Comparison of ENCODE assay signal across 8 cellular contexts in the genomic region with DNA sequence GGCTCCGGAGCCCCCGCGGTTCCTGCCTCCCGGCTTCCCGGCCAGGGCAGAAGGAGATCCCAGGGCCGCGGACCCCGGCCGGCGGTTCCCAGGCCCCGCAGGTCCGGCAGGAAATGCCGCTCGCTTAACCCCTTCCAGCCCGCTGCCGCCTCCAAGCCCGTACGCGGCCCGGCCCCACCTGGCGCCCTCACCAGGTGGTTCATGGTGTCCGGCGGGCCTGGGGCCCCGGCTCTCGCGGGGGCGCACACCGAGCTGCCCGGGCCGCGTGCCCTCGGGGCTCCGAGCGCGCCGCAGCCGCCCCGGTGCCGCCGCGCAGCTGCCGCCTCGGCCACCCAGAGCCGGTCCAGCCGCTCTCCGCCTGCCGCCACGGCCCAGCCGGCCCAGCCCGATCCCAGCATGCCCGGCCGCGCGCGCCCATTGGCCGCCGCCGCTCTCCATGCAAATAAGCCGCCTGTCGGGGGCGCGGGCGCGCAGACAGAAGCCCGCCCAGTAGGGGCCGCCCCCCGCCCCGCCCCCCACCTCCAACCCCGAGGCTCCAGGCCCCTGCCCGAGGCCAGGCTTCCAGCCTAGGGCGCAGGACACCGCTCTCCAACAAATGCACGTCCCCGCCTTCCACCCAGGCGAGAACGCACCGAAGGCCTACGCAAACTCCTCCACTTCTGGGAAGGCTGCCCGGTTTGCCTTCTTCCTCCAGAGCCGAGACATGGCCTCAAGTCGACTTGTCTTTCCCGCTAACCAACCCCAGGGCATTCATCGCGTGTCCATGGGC.
DNase-seq lines count a peak whose midpoint lies in the region; ATAC-seq and TF ChIP-seq lines count a peak whose summit lies in the region.

BCAR1 (minus strand) TSS at position 345 of the 769 bp plus-strand sequence; CDS start at position 203, 142 bp downstream.

- peak within 1 kb of the TSS; percentile 70 to 79 for H3K4me3 ChIP-seq in cardiac fibroblast (replicated peaks in 1 of 2; ENCODE audit: low read depth in 2 of 2, low read length in 2 of 2)
- H3K4me3 ChIP-seq in skeletal muscle cell (ENCODE audit: low read depth, low read length), result peak within 1 kb of the TSS; percentile 62

- TF ChIP-seq POLR2A in GM19099 (IDR thresholded peaks at IDR 0.05; ENCODE audit: extremely low read depth, insufficient read length, low read depth), result peak; percentile 65

- TF ChIP-seq CTCF in cardiac fibroblast (IDR thresholded peaks at IDR 0.05; ENCODE audit: low read depth, low read length), result no peak

- ATAC-seq in HG03175 (IDR thresholded peaks at IDR 0.05; ENCODE audit: unreplicated experiment), result peak; percentile 71

- DNase-seq in DMS114 treated with DMSO at 0.1 percent for 48 hours (lab: John Stamatoyannopoulos, UW; ENCODE audit: unreplicated experiment), result peak; percentile 54
- DNase-seq in NOMO-1 treated with DMSO at 0.1 percent for 48 hours (lab: John Stamatoyannopoulos, UW; ENCODE audit: unreplicated experiment), result peak; percentile 64
- peak; percentile 81 to 95 for DNase-seq in cardiac fibroblast (ENCODE audit: low read depth in 2 of 2)
- DNase-seq in iPS-NIHi11 (ENCODE audit: low spot score), result peak; percentile 97
- peak; percentile 77 for DNase-seq in skeletal muscle cell (ENCODE audit: low read depth)
- no peak for DNase-seq in activated CD4-positive, CD25-positive, alpha-beta regulatory T cell (lab: John Stamatoyannopoulos, UW)

Comparison
In these comparisons a context has a peak if more than half of its experiments do, and no peak if none do; other contexts are left out.
1. DNase-seq: peak in DMS114 treated with DMSO at 0.1 percent for 48 hours (single experiment), NOMO-1 treated with DMSO at 0.1 percent for 48 hours (single experiment), cardiac fibroblast (2 of 2), iPS-NIHi11 (single experiment) and skeletal muscle cell (single experiment); none in activated CD4-positive, CD25-positive, alpha-beta regulatory T cell (0 of 4).